33 cellular contexts compared by ENCODE assay signal in genomic region chr19:33845498-33845897, GRCh38.
"Had no signal": no experiment of that assay in that cellular context is flagged by ENCODE, and none has a peak within 500 bp of the region (broad histone marks: within the 10 kb centered on the region; RNA-seq: fewer than 3 reads in every experiment).

No MANE protein-coding gene starts in this region.

- ATAC-seq: activated naive CD4-positive, alpha-beta T cell treated with anti-CD3 and anti-CD28 coated beads, Interleukin-2, amount 50 U/mL, for 72 hours; activated naive CD8-positive, alpha-beta T cell treated with anti-CD3 and anti-CD28 coated beads, Interleukin-2, amount 50 U/mL, for 24 hours; activated T-cell treated with anti-CD3 and anti-CD28 coated beads, Interleukin-2, amount 50 U/mL, for 4 hours; activated T-cell treated with anti-CD3 and anti-CD28 coated beads, Interleukin-2, amount 50 U/mL, for 72 hours; activated T-helper 17 cell treated with anti-CD3 and anti-CD28 coated beads, Interleukin-2, amount 50 U/mL, for 72 hours; body of pancreas had no signal

- H3K9me3 ChIP-seq: adrenal gland, ascending aorta, body of pancreas had no signal

- DNase-seq: activated effector memory CD4-positive, alpha-beta T cell treated with anti-CD3 and anti-CD28 coated beads, Interleukin-2, amount 50 U/mL, for 16 hours; activated effector memory CD4-positive, alpha-beta T cell treated with Interleukin-2 at 50 U/mL for 16 hours; activated gamma-delta T cell; activated gamma-delta T cell treated with Interleukin-2 at 50 U/mL for 16 hours; activated naive CD4-positive, alpha-beta T cell; activated naive CD4-positive, alpha-beta T cell treated with anti-CD3 and anti-CD28 coated beads for 36 hours; activated naive CD4-positive, alpha-beta T cell treated with anti-CD3 and anti-CD28 coated beads, Interleukin-2, amount 10 ng/mL, durations not matched to agents 7 days and 5 days; activated naive CD4-positive, alpha-beta T cell treated with anti-CD3 and anti-CD28 coated beads, Interleukin-2, amount 50 U/mL, for 16 hours; activated naive CD4-positive, alpha-beta T cell treated with Interleukin-2 at 50 U/mL for 16 hours; activated naive CD8-positive, alpha-beta T cell treated with anti-CD3 and anti-CD28 coated beads for 36 hours; activated naive CD8-positive, alpha-beta T cell treated with anti-CD3 and anti-CD28 coated beads, Interleukin-2, amount 10 ng/mL, durations not matched to agents 7 days and 5 days; activated naive CD8-positive, alpha-beta T cell treated with anti-CD3 and anti-CD28 coated beads, Interleukin-2, amount 50 U/mL, for 24 hours; activated T-cell treated with anti-CD3 and anti-CD28 coated beads, Interleukin-2, amount 50 U/mL, for 24 hours; activated T-cell treated with anti-CD3 and anti-CD28 coated beads, Interleukin-2, amount 50 U/mL, for 4 hours; activated T-cell treated with anti-CD3 and anti-CD28 coated beads, Interleukin-2, amount 50 U/mL, for 48 hours; activated T-cell treated with anti-CD3 and anti-CD28 coated beads, Interleukin-2, amount 50 U/mL, for 72 hours; amniotic stem cell; amygdala; anterior cingulate cortex; aorta; body of pancreas; brain microvascular endothelial cell; caudate nucleus; central memory CD4-positive, alpha-beta T cell; cerebellar nuclear complex had no signal

- H3K36me3 ChIP-seq: adrenal gland, ascending aorta, brain microvascular endothelial cell, breast epithelium, cardiac muscle cell had no signal

- H3K4me3 ChIP-seq: adrenal gland, ascending aorta, body of pancreas, breast epithelium, cardiac muscle cell had no signal

- H3K4me1 ChIP-seq: adrenal gland, ascending aorta, body of pancreas, breast epithelium had no signal

- H3K27ac ChIP-seq: adrenal gland, ascending aorta, body of pancreas, brain microvascular endothelial cell, breast epithelium, cardiac muscle cell had no signal

- FAIRE-seq: astrocyte, bronchial epithelial cell had no signal

- H3K27me3 ChIP-seq: ascending aorta, body of pancreas, brain microvascular endothelial cell, cardiac muscle cell had no signal
